In genomic region chr16:18216776-18217175, GRCh38 we compare ENCODE assay signal across 7 cellular contexts.
DNase-seq lines count a peak whose midpoint lies in the region; TF ChIP-seq lines count a peak whose summit lies in the region.
"Not testable (repeated sequence)": the region's sequence is repeated elsewhere in the genome, so short reads cannot be mapped to it uniquely, and the experiment has no call there.

No MANE protein-coding gene starts in this region.

- not testable (repeated sequence) for H3K27me3 Mint-ChIP-seq in endodermal cell (ENCODE audit: insufficient read depth)

- H3K36me3 ChIP-seq in endodermal cell (ENCODE audit: control insufficient read depth, insufficient read depth, low read length); parathyroid adenoma (ENCODE audit: control insufficient read depth, insufficient read depth, low read length): not testable (repeated sequence)

- peak overlapping the region; percentile 64 for H2AFZ ChIP-seq in parathyroid adenoma

- H3K9me3 Mint-ChIP-seq in endodermal cell = not testable (repeated sequence)

- not testable (repeated sequence) for H3K27me3 ChIP-seq in endodermal cell (ENCODE audit: control insufficient read depth, insufficient read depth, low read length, poor library complexity, severe bottlenecking); parathyroid adenoma (ENCODE audit: control insufficient read depth, insufficient read depth, low read length)

- H3K9ac ChIP-seq in endodermal cell (ENCODE audit: extremely low read depth, low read length, poor library complexity, severe bottlenecking); parathyroid adenoma: not testable (repeated sequence)

- DNase-seq in DMS 273 (lab: John Stamatoyannopoulos, UW; ENCODE audit: unreplicated experiment) (peak; percentile 39), ELF-1 (ENCODE audit: low read depth, low spot score) (peak; percentile 19), NCI-H2171 treated with DMSO at 0.1 percent for 48 hours (lab: John Stamatoyannopoulos, UW) (peak; percentile 18), endodermal cell (peak; percentile 63), iPS-NIHi7 (ENCODE audit: extremely low spot score) (peak; percentile 2), left kidney (ENCODE audit: low read depth, low spot score) (peak; percentile 4)

- H3K36me3 Mint-ChIP-seq in endodermal cell (ENCODE audit: low read depth) = not testable (repeated sequence)

- H3K4me2 ChIP-seq in parathyroid adenoma (ENCODE audit: low read length) = not testable (repeated sequence)

- not testable (repeated sequence) for H3K27ac Mint-ChIP-seq in endodermal cell

- H3K27ac ChIP-seq in endodermal cell (ENCODE audit: low read depth, low read length) = not testable (repeated sequence)
- peak overlapping the region; percentile 56 for H3K27ac ChIP-seq in parathyroid adenoma

- H3K79me2 ChIP-seq in parathyroid adenoma = not testable (repeated sequence)

- 51% methylated on average over 6 of the region's 9 CpGs; no CpG with 5 or more reads in 1 of the 2 experiments for WGBS in endodermal cell (ENCODE audit: insufficient coverage in 1 of 2, insufficient read length in 1 of 2), 2 experiments

- H3K4me3 ChIP-seq in endodermal cell (ENCODE audit: low read length); parathyroid adenoma (ENCODE audit: low read depth, low read length): not testable (repeated sequence)

- H3K4me3 Mint-ChIP-seq in endodermal cell = not testable (repeated sequence)

- not testable (repeated sequence) for TF ChIP-seq CTCF in endodermal cell (conservative IDR thresholded peaks at IDR 0.05); parathyroid adenoma (IDR thresholded peaks at IDR 0.05)

- not testable (repeated sequence) for H3K4me1 ChIP-seq in endodermal cell (ENCODE audit: control insufficient read depth, insufficient read depth, low read length); parathyroid adenoma

- H3K4me1 Mint-ChIP-seq in endodermal cell = not testable (repeated sequence)

- H3K9me3 ChIP-seq in endodermal cell (ENCODE audit: control insufficient read depth, low read length); parathyroid adenoma (ENCODE audit: control insufficient read depth, low read length): not testable (repeated sequence)

Comparison
In these comparisons a context has a peak if more than half of its experiments do, and no peak if none do; other contexts are left out.
1. DNase-seq: peak in every context shown above with its lines; median percentile 63 in endodermal cell; 39 in DMS 273; 19 in ELF-1; 18 in NCI-H2171 treated with DMSO at 0.1 percent for 48 hours; 4 in left kidney; 2 in iPS-NIHi7.